In genomic region chr12:131840643-131841416, GRCh38 we compare ENCODE assay signal across 1 cellular context.
TF ChIP-seq lines count a peak whose summit lies in the region.

No MANE protein-coding gene starts in this region.

TF ChIP-seq in HepG2, 621 proteins besides CTCF, POLR2A, EP300 and RAD21 (continued from another document):
- TF ChIP-seq ELK4 (CRISPR knock-in tag; IDR thresholded peaks at IDR 0.05; ENCODE audit: borderline replicate concordance), result no peak
- no peak for TF ChIP-seq NCOR1 (IDR thresholded peaks at IDR 0.05; ENCODE audit: borderline replicate concordance, low read length)
- 0 out of 2 replicates have a peak, but pooled peaks have one; percentile 67 for TF ChIP-seq RXRA (CRISPR knock-in tag; IDR thresholded peaks at IDR 0.05)
- TF ChIP-seq ZNF580 (CRISPR knock-in tag; IDR thresholded peaks at IDR 0.05; ENCODE audit: borderline replicate concordance, low read depth), result 0 out of 2 replicates have a peak, but pooled peaks have one; percentile 50
- peak; percentile 91 for TF ChIP-seq CREB3 (CRISPR knock-in tag; IDR thresholded peaks at IDR 0.05)
- no peak for TF ChIP-seq MED13 (CRISPR knock-in tag; IDR thresholded peaks at IDR 0.05)
- peak; percentile 37; the same call in 1 of the 2 replicates for TF ChIP-seq SMAD1 (CRISPR knock-in tag; IDR thresholded peaks at IDR 0.05; ENCODE audit: borderline replicate concordance, low read depth)
- 0 out of 2 replicates have a peak, but pooled peaks have one; percentile 36 for TF ChIP-seq ZBTB34 (CRISPR knock-in tag; IDR thresholded peaks at IDR 0.05)
- no peak for TF ChIP-seq ZNF350 (CRISPR knock-in tag; IDR thresholded peaks at IDR 0.05; ENCODE audit: borderline replicate concordance, low read depth)
- TF ChIP-seq ZNF687 (CRISPR knock-in tag; IDR thresholded peaks at IDR 0.05), result peak; percentile 99
- TF ChIP-seq ZNF335 (CRISPR knock-in tag; IDR thresholded peaks at IDR 0.05), result 0 out of 2 replicates have a peak, but pooled peaks have one; percentile 48
- 0 out of 2 replicates have a peak, but pooled peaks have one; percentile 31 for TF ChIP-seq HNRNPL (IDR thresholded peaks at IDR 0.05; ENCODE audit: low read depth, low read length)
- no peak for TF ChIP-seq SRF (IDR thresholded peaks at IDR 0.05; ENCODE audit: low read depth, low read length)
- TF ChIP-seq ZNF563 (CRISPR knock-in tag; IDR thresholded peaks at IDR 0.05), result peak; percentile 87; the same call in 1 of the 2 replicates
- TF ChIP-seq ZNF574 (CRISPR knock-in tag; IDR thresholded peaks at IDR 0.05), result peak; percentile 78
- no peak for TF ChIP-seq ZNF775 (CRISPR knock-in tag; IDR thresholded peaks at IDR 0.05; ENCODE audit: borderline replicate concordance)
- TF ChIP-seq SIN3B (IDR thresholded peaks at IDR 0.05; ENCODE audit: low read length), result no peak
- peak; percentile 37; the same call in 1 of the 2 replicates for TF ChIP-seq PAX8 (CRISPR knock-in tag; IDR thresholded peaks at IDR 0.05; ENCODE audit: borderline replicate concordance)
- TF ChIP-seq BCL3 (CRISPR knock-in tag; IDR thresholded peaks at IDR 0.05), result 0 out of 2 replicates have a peak, but pooled peaks have one; percentile 20
- TF ChIP-seq MXD3 (CRISPR knock-in tag; IDR thresholded peaks at IDR 0.05), result peak; percentile 64; the same call in 1 of the 2 replicates
- TF ChIP-seq ZKSCAN8 (CRISPR knock-in tag; IDR thresholded peaks at IDR 0.05; ENCODE audit: borderline replicate concordance), result 0 out of 2 replicates have a peak, but pooled peaks have one; percentile 23
- TF ChIP-seq CBX5 (CRISPR knock-in tag; IDR thresholded peaks at IDR 0.05; ENCODE audit: borderline replicate concordance), result peak; percentile 28; the same call in 1 of the 2 replicates
- 0 out of 2 replicates have a peak, but pooled peaks have one; percentile 10 for TF ChIP-seq ZFAT (CRISPR knock-in tag; conservative IDR thresholded peaks at IDR 0.05)
- TF ChIP-seq SAFB2 (CRISPR knock-in tag; IDR thresholded peaks at IDR 0.05; ENCODE audit: borderline replicate concordance, low read depth), result no peak
- no peak for TF ChIP-seq PBX3 (CRISPR knock-in tag; IDR thresholded peaks at IDR 0.05; ENCODE audit: borderline replicate concordance)
- TF ChIP-seq PAXIP1 (CRISPR knock-in tag; conservative IDR thresholded peaks at IDR 0.05), result peak; percentile 60; the same call in 1 of the 2 replicates
- no peak for TF ChIP-seq PBX2 (CRISPR knock-in tag; IDR thresholded peaks at IDR 0.05)
- peak; percentile 71; the same call in 1 of the 2 replicates for TF ChIP-seq ZNF441 (CRISPR knock-in tag; IDR thresholded peaks at IDR 0.05; ENCODE audit: borderline replicate concordance)
- peak; percentile 45; the same call in 1 of the 2 replicates for TF ChIP-seq NR2F6 (IDR thresholded peaks at IDR 0.05)
- peak; percentile 44; the same call in 1 of the 2 replicates for TF ChIP-seq NR2F6 (CRISPR knock-in tag; IDR thresholded peaks at IDR 0.05)
